ENCODE assay signal across 31 cellular contexts in the genomic region with DNA sequence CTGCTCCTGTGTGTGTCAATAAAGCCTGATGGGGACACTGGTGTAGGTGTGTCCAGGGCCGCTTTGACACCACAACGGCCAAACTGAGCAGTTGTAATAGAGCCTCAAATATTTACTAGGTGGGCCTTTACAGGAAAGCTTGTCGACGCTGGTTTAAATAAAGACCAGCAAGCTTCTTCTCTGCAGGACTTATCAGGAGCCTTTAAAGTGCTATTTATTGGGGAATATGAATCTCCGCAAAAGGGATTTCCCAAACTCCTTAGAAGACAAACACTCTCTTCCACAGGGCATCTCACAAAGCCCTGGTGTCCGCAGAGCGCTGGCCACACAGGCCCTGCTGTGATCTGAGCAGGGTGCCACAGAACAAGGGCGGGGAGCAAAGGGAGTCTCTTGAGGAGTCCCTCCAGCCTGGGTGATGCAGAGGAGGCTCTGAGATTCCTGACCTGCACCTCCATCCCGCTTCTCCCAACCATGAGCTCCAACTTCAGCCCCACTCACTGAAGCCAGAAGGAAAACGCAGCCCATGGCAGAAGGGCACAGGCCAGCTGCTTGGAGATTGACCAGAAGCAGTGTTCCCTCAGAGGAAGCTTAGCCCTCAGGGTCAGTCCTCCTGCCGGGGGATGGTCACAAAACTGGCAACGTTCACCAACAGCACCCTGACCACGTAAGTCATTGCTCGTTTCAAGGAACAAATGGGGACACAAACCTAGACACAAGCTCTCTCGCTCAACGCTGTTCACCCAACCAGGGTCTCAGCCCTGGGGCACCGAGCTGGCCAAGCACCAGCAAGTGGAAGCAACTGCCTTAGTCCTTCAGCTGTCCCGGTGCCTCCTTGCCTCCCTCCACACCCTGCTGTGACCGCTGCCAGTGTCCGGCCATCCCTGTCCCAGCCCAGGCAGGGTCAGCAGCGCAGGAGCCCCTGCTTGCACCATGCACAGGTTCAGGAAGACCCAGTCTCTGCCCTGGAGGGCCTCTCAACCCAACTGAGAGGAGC.
A peak's percentile ranks its signal among the peaks of the same experiment; 100 is the strongest.
DNase-seq lines count a peak whose midpoint lies in the region; ATAC-seq, FAIRE-seq and TF ChIP-seq lines count a peak whose summit lies in the region.
"Had no signal": no experiment of that assay in that cellular context is flagged by ENCODE, and none has a peak within 500 bp of the region (broad histone marks: within the 10 kb centered on the region; RNA-seq: fewer than 3 reads in every experiment).

No MANE protein-coding gene starts in this region.

- no peak for TF ChIP-seq EP300 in H1 (IDR thresholded peaks at IDR 0.05; ENCODE audit: borderline replicate concordance in 1 of 2, low read depth in 2 of 2, low read length in 2 of 2)

- in situ Hi-C loops in ACHN (cut with HindIII; ENCODE audit: low pct_ligation_motif_present, low pct_unique_long_range_greater_than_20kb, low sequenced_read_pairs): no loop called here

- no peak for ATAC-seq in activated T-helper 17 cell treated with anti-CD3 and anti-CD28 coated beads, Interleukin-2, amount 50 U/mL, for 72 hours (replicated peaks)
- ATAC-seq: activated CD8-positive, alpha-beta memory T cell treated with anti-CD3 and anti-CD28 coated beads, Interleukin-2, amount 10 ng/mL, durations not matched to agents 7 days and 5 days had no signal

- H3K36me3 ChIP-seq in H1 (ENCODE audit: control insufficient read depth in 2 of 4, insufficient read depth in 4 of 4, low read length in 3 of 4) (no peaks in the 10 kb centered on the region), WERI-Rb-1 (no peaks in the 10 kb centered on the region)
- H3K36me3 ChIP-seq: breast epithelium, esophagus muscularis mucosa, neutrophil had no signal

- H3K4me3 ChIP-seq in NB4 (ENCODE audit: low read depth, low read length) (no peak overlapping the region), H1 (ENCODE audit: extremely low read depth in 1 of 4, insufficient read depth in 2 of 4, low read depth in 3 of 4, low read length in 4 of 4) (no peak overlapping the region), WERI-Rb-1 (ENCODE audit: low read depth, low read length) (no peak overlapping the region)
- H3K4me3 ChIP-seq: breast epithelium, coronary artery, esophagus muscularis mucosa, GM23248, skin epidermis had no signal

- H3K23me2 ChIP-seq in H1 (ENCODE audit: low read depth, low read length): no peaks in the 10 kb centered on the region

- intact Hi-C loops in CD14-positive monocyte (cut with micrococcal nuclease) (no loop called here), posterior vena cava (cut with DNase I) (no loop called here)

- CTCF ChIA-PET in H1 (lab: Charles Lee; ENCODE audit: partially characterized antibody): interaction anchor here (0.6 to 3.0 kb wide), 8 partner anchors 10 to 294 kb away, joined by 3 to 18 read pairs (median 3); no protein-coding TSS in a partner anchor

- no peak for TF ChIP-seq CTCF in CD14-positive monocyte (IDR thresholded peaks at IDR 0.05)
- TF ChIP-seq CTCF in NB4 (IDR thresholded peaks at IDR 0.05; ENCODE audit: low read depth, low read length): no peak
- no peak for TF ChIP-seq CTCF in H1 (IDR thresholded peaks at IDR 0.05; ENCODE audit: control extremely low read depth in 1 of 3, insufficient read depth in 1 of 3, low read depth in 1 of 3, low read length in 3 of 3)
- no peak for TF ChIP-seq CTCF in WERI-Rb-1 (IDR thresholded peaks at IDR 0.05; ENCODE audit: low read depth, low read length)

- no peak overlapping the region for H3K18ac ChIP-seq in H1 (ENCODE audit: extremely low read depth, low read length)

- DNase-seq in CD14-positive monocyte (ENCODE audit: low spot score): peak; percentile 49
- peak; percentile 32 for DNase-seq in NB4 (ENCODE audit: low read depth)
- DNase-seq in H1 (ENCODE audit: low read depth in 1 of 2, low spot score in 2 of 2): no peak
- DNase-seq in posterior vena cava (ENCODE audit: low spot score): peak; percentile 70
- DNase-seq in superior temporal gyrus (ENCODE audit: extremely low spot score): no peak
- no peak for DNase-seq in WERI-Rb-1
- no peak for DNase-seq in ACHN
- DNase-seq: activated CD4-positive, alpha-beta T cell treated with anti-CD3 and anti-CD28 coated beads, Interleukin-2, amount 10 ng/mL, durations not matched to agents 7 days and 5 days; activated CD8-positive, alpha-beta memory T cell treated with anti-CD3 and anti-CD28 coated beads, Interleukin-2, amount 10 ng/mL, durations not matched to agents 7 days and 5 days; activated naive CD4-positive, alpha-beta T cell treated with anti-CD3 and anti-CD28 coated beads, Interleukin-2, amount 50 U/mL, for 16 hours; amniotic stem cell; CD4-positive, CD25-positive, alpha-beta regulatory T cell; foreskin melanocyte; GM23248; left cardiac atrium; NCI-H1048; NCI-H446 treated with DMSO at 0.1 percent for 48 hours; Right ventricle myocardium superior; stimulated activated CD4-positive, alpha-beta T cell treated with anti-CD3 and anti-CD28 coated beads, Interleukin-1b, Interleukin-23, amount 100 ng/mL, for 48 hours; stimulated activated CD8-positive, alpha-beta memory T cell treated with anti-CD3 and anti-CD28 coated beads, Interleukin-4, amount 100 ng/mL, for 48 hours had no signal

- H4K8ac ChIP-seq in H1 (ENCODE audit: extremely low read depth, insufficient read depth, low read length): peak overlapping the region; percentile 69

- H3K27me3 ChIP-seq in H1 (replicated peaks in 1 of 4; ENCODE audit: control insufficient read depth in 3 of 4, extremely low read depth in 1 of 4, insufficient read depth in 3 of 4, low read length in 3 of 4): no peaks in the 10 kb centered on the region; a peak in 1 of 7 replicates
- peaks cover 10% of the 10 kb centered on the region for H3K27me3 ChIP-seq in WERI-Rb-1 (ENCODE audit: insufficient read depth, low read depth, severe bottlenecking)
- H3K27me3 ChIP-seq: breast epithelium, esophagus muscularis mucosa, neutrophil had no signal

- H4K91ac ChIP-seq in H1 (replicated peaks; ENCODE audit: insufficient read length, low read length): peak overlapping the region; percentile 47

- no peak for TF ChIP-seq RAD21 in H1 (IDR thresholded peaks at IDR 0.05 in 1 of 2, conservative IDR thresholded peaks at IDR 0.05 in 1 of 2; ENCODE audit: low read depth in 2 of 2, low read length in 2 of 2)

- H3K79me1 ChIP-seq in H1 (ENCODE audit: low read depth, low read length): no peaks in the 10 kb centered on the region

- H2BK5ac ChIP-seq in H1 (ENCODE audit: low read depth, low read length): no peak overlapping the region

- POLR2A ChIA-PET in H1 (lab: Charles Lee; ENCODE audit: partially characterized antibody): interaction anchor here (1.2 kb wide), 1 partner anchor 9 kb away, joined by 5 read pairs; no protein-coding TSS in a partner anchor

- H2BK20ac ChIP-seq in H1 (ENCODE audit: low read length): no peak overlapping the region

- H2BK15ac ChIP-seq in H1 (ENCODE audit: low read length): no peak overlapping the region

- no peaks in the 10 kb centered on the region for H4K20me1 ChIP-seq in H1 (replicated peaks in 1 of 2; ENCODE audit: control insufficient read depth in 1 of 2, insufficient read depth in 2 of 2, low read length in 2 of 2)

- H3K4me2 ChIP-seq in H1 (ENCODE audit: insufficient read depth in 1 of 2, low read depth in 2 of 2, low read length in 2 of 2): no peak overlapping the region

- FAIRE-seq in H1 (lab: Jason Lieb, UNC): no peak
- FAIRE-seq: D721Med, GM12891 had no signal

- no peak overlapping the region; a peak in 1 of 7 replicates for H3K9ac ChIP-seq in H1 (replicated peaks in 1 of 4; ENCODE audit: extremely low read depth in 1 of 4, low read depth in 3 of 4, low read length in 3 of 4)
- H3K9ac ChIP-seq: GM23248 had no signal

- peaks cover 0 to 12% (median 1%) of the 10 kb centered on the region in 3 donors for H3K27me3 Mint-ChIP-seq in CD14-positive monocyte (ENCODE audit: low read depth in 3 of 3)
- no peaks in the 10 kb centered on the region for H3K27me3 Mint-ChIP-seq in activated T-helper 17 cell treated with anti-CD3 and anti-CD28 coated beads, Interleukin-2, amount 50 U/mL, for 72 hours
- H3K27me3 Mint-ChIP-seq: activated CD4-positive, alpha-beta T cell treated with anti-CD3 and anti-CD28 coated beads, Interleukin-2, amount 10 ng/mL, durations not matched to agents 7 days and 5 days; activated CD8-positive, alpha-beta memory T cell treated with anti-CD3 and anti-CD28 coated beads, Interleukin-2, amount 10 ng/mL, durations not matched to agents 7 days and 5 days; CD4-positive, CD25-positive, alpha-beta regulatory T cell had no signal

- no peaks in the 10 kb centered on the region for H3K79me2 ChIP-seq in H1 (ENCODE audit: control insufficient read depth in 1 of 2, insufficient read depth in 2 of 2, low read length in 2 of 2)

- no peak overlapping the region for H3K14ac ChIP-seq in H1 (ENCODE audit: insufficient read length)

- H4K5ac ChIP-seq in H1 (ENCODE audit: insufficient read length, low read depth, low read length): no peak overlapping the region

- H3K4me1 Mint-ChIP-seq in CD14-positive monocyte: peaks cover 89% of the 10 kb centered on the region
- no peaks in the 10 kb centered on the region for H3K4me1 Mint-ChIP-seq in activated T-helper 17 cell treated with anti-CD3 and anti-CD28 coated beads, Interleukin-2, amount 50 U/mL, for 72 hours
- H3K4me1 Mint-ChIP-seq: activated CD4-positive, alpha-beta T cell treated with anti-CD3 and anti-CD28 coated beads, Interleukin-2, amount 10 ng/mL, durations not matched to agents 7 days and 5 days; CD4-positive, CD25-positive, alpha-beta regulatory T cell had no signal

- H3K23ac ChIP-seq in H1 (ENCODE audit: insufficient read length): no peak overlapping the region

- H3K27ac Mint-ChIP-seq in CD14-positive monocyte: peak overlapping the region; percentile 98 to 99 (median 99)
- no peak overlapping the region for H3K27ac Mint-ChIP-seq in activated T-helper 17 cell treated with anti-CD3 and anti-CD28 coated beads, Interleukin-2, amount 50 U/mL, for 72 hours
- H3K27ac Mint-ChIP-seq: activated CD4-positive, alpha-beta T cell treated with anti-CD3 and anti-CD28 coated beads, Interleukin-2, amount 10 ng/mL, durations not matched to agents 7 days and 5 days; activated CD8-positive, alpha-beta memory T cell treated with anti-CD3 and anti-CD28 coated beads, Interleukin-2, amount 10 ng/mL, durations not matched to agents 7 days and 5 days; CD4-positive, CD25-positive, alpha-beta regulatory T cell; memory B cell had no signal

- H3K36me3 Mint-ChIP-seq in CD14-positive monocyte: peaks cover 0 to 2% of the 10 kb centered on the region in 2 donors
- H3K36me3 Mint-ChIP-seq in activated T-helper 17 cell treated with anti-CD3 and anti-CD28 coated beads, Interleukin-2, amount 50 U/mL, for 72 hours (ENCODE audit: low read depth): no peaks in the 10 kb centered on the region
- H3K36me3 Mint-ChIP-seq: activated CD8-positive, alpha-beta memory T cell treated with anti-CD3 and anti-CD28 coated beads, Interleukin-2, amount 10 ng/mL, durations not matched to agents 7 days and 5 days; CD4-positive, CD25-positive, alpha-beta regulatory T cell; memory B cell had no signal

- peaks cover 0 to 2% (median 0%) of the 10 kb centered on the region in 7 donors for H3K9me3 Mint-ChIP-seq in CD14-positive monocyte
- no peaks in the 10 kb centered on the region for H3K9me3 Mint-ChIP-seq in activated T-helper 17 cell treated with anti-CD3 and anti-CD28 coated beads, Interleukin-2, amount 50 U/mL, for 72 hours
- H3K9me3 Mint-ChIP-seq: activated CD4-positive, alpha-beta T cell treated with anti-CD3 and anti-CD28 coated beads, Interleukin-2, amount 10 ng/mL, durations not matched to agents 7 days and 5 days; CD4-positive, CD25-positive, alpha-beta regulatory T cell; memory B cell had no signal

- H2BK120ac ChIP-seq in H1 (replicated peaks; ENCODE audit: low read depth, low read length): no peak overlapping the region

- H3K4me3 Mint-ChIP-seq in CD14-positive monocyte: peak overlapping the region in 1 of 2 donors; percentile 69
- H3K4me3 Mint-ChIP-seq in activated T-helper 17 cell treated with anti-CD3 and anti-CD28 coated beads, Interleukin-2, amount 50 U/mL, for 72 hours: no peak overlapping the region
- H3K4me3 Mint-ChIP-seq: activated CD4-positive, alpha-beta T cell treated with anti-CD3 and anti-CD28 coated beads, Interleukin-2, amount 10 ng/mL, durations not matched to agents 7 days and 5 days; activated CD8-positive, alpha-beta memory T cell treated with anti-CD3 and anti-CD28 coated beads, Interleukin-2, amount 10 ng/mL, durations not matched to agents 7 days and 5 days; memory B cell had no signal

- H3K9me3 ChIP-seq in H1 (ENCODE audit: insufficient read depth in 2 of 2, low read depth in 1 of 2, low read length in 1 of 2) (no peaks in the 10 kb centered on the region), WERI-Rb-1 (ENCODE audit: severe bottlenecking) (no peaks in the 10 kb centered on the region)
- H3K9me3 ChIP-seq: breast epithelium, esophagus muscularis mucosa, neutrophil had no signal

- WGBS in H1 (ENCODE audit: extremely low coverage in 1 of 2, insufficient coverage in 1 of 2, insufficient read length in 1 of 2, insufficient replicate concordance in 2 of 2, low coverage in 1 of 2, low lambda C conversion rate in 2 of 2, missing lambda C conversion rate in 1 of 2), 2 experiments: 93% methylated on average over 21 of the region's 21 CpGs; no CpG with 5 or more reads in 1 of the 2 experiments

- no peak overlapping the region for H3K56ac ChIP-seq in H1 (replicated peaks; ENCODE audit: insufficient read length, low read depth, low read length)

- H2AFZ ChIP-seq in H1 (ENCODE audit: low read length): no peak overlapping the region
- H2AFZ ChIP-seq: GM23248 had no signal

- H2BK12ac ChIP-seq in H1 (ENCODE audit: low read depth, low read length): peak overlapping the region; percentile 55; the same call in 1 of the 2 replicates

- TF ChIP-seq POLR2A in NB4 (IDR thresholded peaks at IDR 0.05; ENCODE audit: extremely low read depth, insufficient read length) (no peak), H1 (IDR thresholded peaks at IDR 0.05; ENCODE audit: control extremely low read depth in 1 of 2, low read depth in 2 of 2, low read length in 2 of 2) (no peak)

- H3K4ac ChIP-seq in H1 (replicated peaks; ENCODE audit: insufficient read length, low read depth, low read length): no peak overlapping the region

- H3K27ac ChIP-seq in H1 (ENCODE audit: low read depth, low read length) (no peak overlapping the region), WERI-Rb-1 (no peak overlapping the region)
- H3K27ac ChIP-seq: breast epithelium, esophagus muscularis mucosa, GM23248, HL-60, VCaP had no signal

- no peak overlapping the region for H2AK5ac ChIP-seq in H1 (ENCODE audit: low read depth, low read length)

- H3K4me1 ChIP-seq in H1 (replicated peaks in 1 of 4; ENCODE audit: control insufficient read depth in 3 of 4, insufficient read depth in 4 of 4, low read length in 3 of 4): no peaks in the 10 kb centered on the region; a peak in 1 of 7 replicates
- H3K4me1 ChIP-seq: breast epithelium had no signal

Comparison
In these comparisons a context has a peak if more than half of its experiments do, and no peak if none do; other contexts are left out.
1. DNase-seq: peak in CD14-positive monocyte (single experiment), NB4 (single experiment) and posterior vena cava (single experiment); none in H1 (0 of 2), superior temporal gyrus (single experiment), WERI-Rb-1 (single experiment) and ACHN (single experiment).